ENCODE assay signal across 10 cellular contexts in the genomic region with DNA sequence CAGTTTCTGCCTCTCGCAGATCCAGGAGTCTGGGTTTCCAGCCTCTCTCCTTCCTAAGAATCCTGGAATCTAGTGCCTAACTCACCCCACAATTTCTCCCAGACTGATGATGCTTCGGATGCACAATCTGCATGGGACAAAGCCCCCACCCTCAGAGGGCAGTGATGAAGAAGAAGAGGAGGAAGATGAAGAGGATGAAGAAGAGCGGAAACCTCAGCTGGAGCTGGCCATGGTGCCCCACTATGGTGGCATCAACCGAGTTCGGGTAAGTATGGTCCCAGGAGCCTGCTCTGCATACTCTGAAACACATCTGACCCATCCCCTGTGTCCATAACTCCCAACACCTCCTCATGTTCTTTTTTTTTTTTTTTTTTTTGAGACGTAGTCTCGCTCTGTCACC. TPM values are rescaled to one million over a fixed set of nuclear protein-coding genes. Genes with fewer than 3 reads are reported as not detected.
DNase-seq lines count a peak whose midpoint lies in the region; ATAC-seq and TF ChIP-seq lines count a peak whose summit lies in the region.
"Had no signal": no experiment of that assay in that cellular context is flagged by ENCODE, and none has a peak within 500 bp of the region (broad histone marks: within the 10 kb centered on the region; RNA-seq: fewer than 3 reads in every experiment).

No MANE protein-coding gene starts in this region.

- peak overlapping the region; percentile 96 for H3K4me3 Mint-ChIP-seq in activated B cell treated with CpG ODN at 0.5 μM for 24 hours

- ATAC-seq in activated B cell treated with CpG ODN at 0.5 μM for 24 hours (ENCODE audit: low read depth) (no peak), right cardiac atrium (no peak), GM21447 (IDR thresholded peaks at IDR 0.05; ENCODE audit: unreplicated experiment) (no peak), HG02885 (IDR thresholded peaks at IDR 0.05; ENCODE audit: poor library complexity, unreplicated experiment) (no peak), HG02678 (IDR thresholded peaks at IDR 0.05; ENCODE audit: unreplicated experiment) (no peak)

- no peak for DNase-seq in HAP-1 (ENCODE audit: low spot score in 2 of 2)
- DNase-seq in activated B cell treated with CpG ODN at 0.5 μM for 24 hours, result no peak
- DNase-seq in right cardiac atrium, result peak in 1 of 3 donors; percentile 36
- DNase-seq in D341Med (ENCODE audit: low spot score), result no peak
- DNase-seq: occipital lobe, T1000 had no signal

- H3K36me3 Mint-ChIP-seq in activated B cell treated with CpG ODN at 0.5 μM for 24 hours (ENCODE audit: low read depth), result peaks cover 55% of the 10 kb centered on the region

- H3K9me3 ChIP-seq in HAP-1 (no peaks in the 10 kb centered on the region), right cardiac atrium (ENCODE audit: control insufficient read depth, low read length) (no peaks in the 10 kb centered on the region)

- no peak for TF ChIP-seq CTCF in activated B cell treated with CpG ODN at 0.5 μM for 24 hours (IDR thresholded peaks at IDR 0.05)

- CTCF ChIA-PET in activated B cell treated with CpG ODN at 0.5 μM for 24 hours (lab: Charles Lee), result interaction anchor here (1.9 to 2.0 kb wide), 2 partner anchors 43 to 112 kb away, joined by 4 to 5 read pairs; no protein-coding TSS in a partner anchor

- POLR2A ChIA-PET in activated B cell treated with CpG ODN at 0.5 μM for 24 hours (lab: Charles Lee), result interaction anchor here (0.6 to 2.2 kb wide), 7 partner anchors 14 to 1006 kb away, joined by 3 to 7 read pairs (median 3); partner anchors contain the start of genes GRIN2D, KDELR1, SYNGR4 and TMEM143

- peaks cover 52% of the 10 kb centered on the region for H3K36me3 ChIP-seq in HAP-1 (replicated peaks)

- H3K9me3 Mint-ChIP-seq in activated B cell treated with CpG ODN at 0.5 μM for 24 hours, result no peaks in the 10 kb centered on the region

- H3K27me3 ChIP-seq in HAP-1 (ENCODE audit: low read depth) (no peaks in the 10 kb centered on the region), right cardiac atrium (ENCODE audit: control insufficient read depth, insufficient read depth) (no peaks in the 10 kb centered on the region)

- H3K4me3 ChIP-seq in HAP-1, result peak overlapping the region; percentile 94
- peak overlapping the region; percentile 91 for H3K4me3 ChIP-seq in right cardiac atrium (ENCODE audit: low read length)
- peak overlapping the region; percentile 68 to 99 (median 83) for H3K4me3 ChIP-seq in skin epidermis

- no peaks in the 10 kb centered on the region; the same call in 1 of the 2 replicates for H3K4me1 ChIP-seq in HAP-1
- H3K4me1 ChIP-seq in right cardiac atrium (ENCODE audit: control insufficient read depth, insufficient read depth, low read length), result no peaks in the 10 kb centered on the region

- WGBS in right cardiac atrium, result 85% methylated on average over 7 of the region's 7 CpGs

- H3K27me3 Mint-ChIP-seq in activated B cell treated with CpG ODN at 0.5 μM for 24 hours, result peaks cover 15% of the 10 kb centered on the region

- no peak overlapping the region for H3K27ac ChIP-seq in right cardiac atrium (ENCODE audit: low read length)
- peak overlapping the region in 16 of 21 experiments; percentile 64 to 96 (median 90) for H3K27ac ChIP-seq in skin epidermis

- H3K4me1 Mint-ChIP-seq in activated B cell treated with CpG ODN at 0.5 μM for 24 hours, result peaks cover 35% of the 10 kb centered on the region

- intact Hi-C loops in activated B cell treated with CpG ODN at 0.5 μM for 24 hours (cut with micrococcal nuclease) (no loop called here), right cardiac atrium (cut with DNase I) (no loop called here)

- H3K27ac Mint-ChIP-seq in activated B cell treated with CpG ODN at 0.5 μM for 24 hours, result peak overlapping the region; percentile 95

- in situ Hi-C loops in HAP-1 (cut with MboI; ENCODE audit: low sequenced_read_pairs), result no loop called here

RNA-seq across cellular contexts. Expression of gene GRWD1, which starts 0.8 kb away (rescaled TPM):
- total RNA-seq in activated B cell treated with CpG ODN at 0.5 μM for 24 hours (63.4 and 71.4 TPM in 2 replicates), right cardiac atrium (10 to 100 TPM; 16.0 to 20.4 (median 17.3) TPM)
- 7.2 TPM for polyA plus RNA-seq in right cardiac atrium

RNA-seq across cellular contexts. Expression of gene KCNJ14, which starts 8.8 kb away (rescaled TPM):
- total RNA-seq in activated B cell treated with CpG ODN at 0.5 μM for 24 hours (1.7 and 2.2 TPM in 2 replicates), right cardiac atrium (under 1 TPM; 0.20 to 0.75 (median 0.23) TPM)
- 0.16 TPM for polyA plus RNA-seq in right cardiac atrium

RNA-seq across cellular contexts. Expression of gene CYTH2, which starts 22.6 kb away (rescaled TPM):
- 35.6 and 40.5 TPM in 2 replicates for total RNA-seq in activated B cell treated with CpG ODN at 0.5 μM for 24 hours
- total RNA-seq in right cardiac atrium, result 10 to 100 TPM; 26.0 to 35.0 (median 29.2) TPM
- 27.4 TPM for polyA plus RNA-seq in right cardiac atrium

RNA-seq across cellular contexts. Expression of gene GRIN2D, which starts 53.1 kb away (rescaled TPM):
- total RNA-seq in activated B cell treated with CpG ODN at 0.5 μM for 24 hours (0.93 and 1.2 TPM in 2 replicates), right cardiac atrium (under 1 TPM; 0.31 to 0.45 (median 0.41) TPM)
- polyA plus RNA-seq in right cardiac atrium, result 0.18 TPM

RNA-seq across cellular contexts. Expression of gene KDELR1, which starts 55.2 kb away (rescaled TPM):
- 50.8 and 51.9 TPM in 2 replicates for total RNA-seq in activated B cell treated with CpG ODN at 0.5 μM for 24 hours
- total RNA-seq in right cardiac atrium, result 100 to 1,000 TPM in 1 of 4 donors, 10 to 100 TPM in 3; 82.3 to 101 (median 90.1) TPM
- 82.4 TPM for polyA plus RNA-seq in right cardiac atrium
